14 cellular contexts compared by ENCODE assay signal in the genomic region with DNA sequence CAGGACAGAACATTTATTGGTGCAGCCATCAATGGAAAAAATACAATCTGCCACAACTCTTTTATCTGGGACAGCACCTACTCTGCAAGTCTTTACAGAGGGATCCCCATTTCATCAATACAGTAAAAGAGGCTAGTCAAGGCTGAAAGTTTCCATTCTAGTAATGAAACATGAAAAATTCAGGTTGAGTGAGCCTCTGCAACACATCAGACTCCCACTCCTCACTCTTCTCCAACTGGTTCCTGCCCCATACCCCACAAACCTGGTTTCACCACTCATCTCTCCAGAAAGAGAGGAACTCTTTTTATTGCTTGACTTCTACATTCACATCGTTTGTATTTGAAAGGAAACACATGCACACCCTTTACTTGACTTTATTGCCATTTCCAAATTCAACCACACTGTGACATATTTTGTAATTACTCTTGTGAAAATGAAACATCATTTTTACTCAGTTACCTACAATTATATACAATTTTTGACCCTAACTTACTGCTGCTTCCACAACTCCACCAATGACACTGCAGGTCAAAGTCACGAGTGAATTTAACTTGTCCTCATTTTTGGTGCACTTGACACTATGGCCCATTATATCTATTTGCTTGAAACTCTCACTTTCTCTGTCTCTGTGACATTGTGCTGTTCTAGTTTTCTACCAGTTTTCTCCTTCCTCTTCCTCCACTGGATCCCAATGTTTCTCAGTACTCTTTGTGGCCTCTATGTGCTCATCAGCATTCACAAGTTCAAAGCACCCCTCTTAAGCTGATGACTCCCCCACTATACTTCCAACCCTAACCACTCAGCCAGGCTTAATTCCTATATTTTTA. TPM values are rescaled to one million over a fixed set of nuclear protein-coding genes. Genes with fewer than 3 reads are reported as not detected.
A peak's percentile ranks its signal among the peaks of the same experiment; 100 is the strongest.
DNase-seq lines count a peak whose midpoint lies in the region; ATAC-seq, FAIRE-seq and TF ChIP-seq lines count a peak whose summit lies in the region.
"Had no signal": no experiment of that assay in that cellular context is flagged by ENCODE, and none has a peak within 500 bp of the region (broad histone marks: within the 10 kb centered on the region; RNA-seq: fewer than 3 reads in every experiment).

No MANE protein-coding gene starts in this region.

- ATAC-seq in activated naive CD4-positive, alpha-beta T cell treated with anti-CD3 and anti-CD28 coated beads, Interleukin-2, amount 50 U/mL, for 72 hours = peak; percentile 86 to 90
- ATAC-seq in GM21529 (IDR thresholded peaks at IDR 0.05; ENCODE audit: unreplicated experiment) (peak; percentile 63), IMR-90 (ENCODE audit: low read depth) (no peak)
- peak; percentile 86 to 88 for ATAC-seq in stimulated activated naive B cell treated with anti-CD40 and anti-IgM and Interleukin-4, amounts not matched to agents 10 μg/mL and 1 μg/mL and 100 μg/mL, for 72 hours (replicated peaks)

- H3K4ac ChIP-seq in IMR-90 (ENCODE audit: low read depth, low read length) = no peak overlapping the region

- H3K14ac ChIP-seq in IMR-90 (replicated peaks; ENCODE audit: low read depth, low read length) = peak overlapping the region; percentile 34

- no peak for TF ChIP-seq RAD21 in IMR-90 (IDR thresholded peaks at IDR 0.05; ENCODE audit: low read length)

- H4K20me1 ChIP-seq in IMR-90 (ENCODE audit: insufficient read depth, low read length) = peaks cover 41% of the 10 kb centered on the region; the same call in 1 of the 2 replicates
- peaks cover 3% of the 10 kb centered on the region for H4K20me1 ChIP-seq in mammary epithelial cell (ENCODE audit: insufficient read depth, low read length)

- H2AK9ac ChIP-seq in IMR-90 (replicated peaks; ENCODE audit: low read depth, low read length, poor library complexity) = no peak overlapping the region

- BruUV-seq in IMR-90 (replicated peaks; lab: Mats Ljungman, UMichigan) (no TSS peak), mammary epithelial cell (replicated peaks; lab: Mats Ljungman, UMichigan) (no TSS peak)

- no peaks in the 10 kb centered on the region for H3K9me3 ChIP-seq in IMR-90 (ENCODE audit: control insufficient read depth, insufficient read depth, low read length)
- no peaks in the 10 kb centered on the region for H3K9me3 ChIP-seq in mammary epithelial cell (replicated peaks; ENCODE audit: insufficient read depth, low read length)

- H2BK120ac ChIP-seq in IMR-90 (ENCODE audit: low read depth, low read length) = no peak overlapping the region

- 100% methylated on average over 1 of the region's 2 CpGs; no CpG with 5 or more reads in 1 of the 2 experiments for WGBS in IMR-90 (ENCODE audit: extremely low coverage in 2 of 2, insufficient read length in 1 of 2), 2 experiments
- 100% methylated on average over 2 of the region's 2 CpGs for WGBS in mammary epithelial cell (ENCODE audit: low coverage, missing lambda C conversion rate)

- H4K5ac ChIP-seq in IMR-90 (ENCODE audit: low read depth, low read length) = no peak overlapping the region

- H3K27me3 Mint-ChIP-seq in stimulated activated naive B cell treated with anti-CD40 and anti-IgM and Interleukin-4, amounts not matched to agents 10 μg/mL and 1 μg/mL and 100 μg/mL, for 72 hours = no peaks in the 10 kb centered on the region
- H3K27me3 Mint-ChIP-seq: activated naive CD4-positive, alpha-beta T cell treated with anti-CD3 and anti-CD28 coated beads, Interleukin-2, amount 10 ng/mL, durations not matched to agents 7 days and 5 days; central memory CD8-positive, alpha-beta T cell had no signal

- H2AFZ ChIP-seq in IMR-90 (replicated peaks; ENCODE audit: low read length, poor library complexity) (no peak overlapping the region), mammary epithelial cell (ENCODE audit: low read depth, low read length) (no peak overlapping the region)

- no peak overlapping the region for H3K4me2 ChIP-seq in IMR-90 (ENCODE audit: low read depth, low read length)
- no peak overlapping the region for H3K4me2 ChIP-seq in mammary epithelial cell (ENCODE audit: insufficient read depth, low read depth, low read length)

- H4K91ac ChIP-seq in IMR-90 (ENCODE audit: insufficient read depth, low read depth, low read length) = no peak overlapping the region

- H3K23ac ChIP-seq in IMR-90 (ENCODE audit: low read depth, low read length) = peak overlapping the region; percentile 12; the same call in 1 of the 2 replicates

- no peak overlapping the region for H3K27ac Mint-ChIP-seq in activated naive CD4-positive, alpha-beta T cell treated with anti-CD3 and anti-CD28 coated beads, Interleukin-2, amount 50 U/mL, for 72 hours
- peak overlapping the region; percentile 32 for H3K27ac Mint-ChIP-seq in stimulated activated naive B cell treated with anti-CD40 and anti-IgM and Interleukin-4, amounts not matched to agents 10 μg/mL and 1 μg/mL and 100 μg/mL, for 72 hours
- H3K27ac Mint-ChIP-seq: activated naive CD4-positive, alpha-beta T cell treated with anti-CD3 and anti-CD28 coated beads, Interleukin-2, amount 10 ng/mL, durations not matched to agents 7 days and 5 days had no signal

- peaks cover 23% of the 10 kb centered on the region for H3K9me1 ChIP-seq in IMR-90 (ENCODE audit: insufficient read depth, low read length)

- H3K56ac ChIP-seq in IMR-90 (ENCODE audit: extremely low read depth, insufficient read depth, low read length) = no peak overlapping the region

- peak in 1 of 2 donors; percentile 37 for DNase-seq in activated naive CD4-positive, alpha-beta T cell treated with anti-CD3 and anti-CD28 coated beads, Interleukin-2, amount 50 U/mL, for 72 hours (ENCODE audit: low spot score in 2 of 2)
- DNase-seq in activated naive CD4-positive, alpha-beta T cell treated with Interleukin-2 at 50 U/mL for 16 hours = no peak
- DNase-seq in IMR-90 (no peak), C1 segment of cervical spinal cord (lab: John Stamatoyannopoulos, UW) (no peak), H54 (ENCODE audit: insufficient read length, low spot score) (no peak), mammary epithelial cell (no peak)
- DNase-seq in stimulated activated naive B cell treated with anti-CD40 and anti-IgM and Interleukin-4, amounts not matched to agents 10 μg/mL and 1 μg/mL and 100 μg/mL, for 72 hours = peak; percentile 13
- DNase-seq: activated naive CD4-positive, alpha-beta T cell treated with anti-CD3 and anti-CD28 coated beads, Interleukin-2, amount 10 ng/mL, durations not matched to agents 7 days and 5 days; NCI-H1092; NCI-H510A treated with DMSO at 0.1 percent for 48 hours; SHP77 treated with DMSO at 0.1 percent for 48 hours; WERI-Rb-1 had no signal

- H2AK5ac ChIP-seq in IMR-90 (ENCODE audit: low read depth, low read length) = no peak overlapping the region

- H3K4me1 ChIP-seq in IMR-90 (ENCODE audit: control insufficient read depth, insufficient read depth, low read length) = peaks cover 15% of the 10 kb centered on the region
- H3K4me1 ChIP-seq in mammary epithelial cell (ENCODE audit: insufficient read depth, low read length) = peaks cover 19% of the 10 kb centered on the region

- no peak overlapping the region for H3K18ac ChIP-seq in IMR-90 (ENCODE audit: low read depth, low read length)

- H3K4me3 ChIP-seq in IMR-90 (ENCODE audit: insufficient read depth, low read depth, low read length) (no peak overlapping the region), mammary epithelial cell (replicated peaks in 1 of 3; ENCODE audit: insufficient read depth in 1 of 3, low read depth in 2 of 3, low read length in 3 of 3) (no peak overlapping the region)

- H2BK5ac ChIP-seq in IMR-90 (ENCODE audit: low read depth, low read length, poor library complexity, severe bottlenecking) = no peak overlapping the region

- no peak overlapping the region for H4K8ac ChIP-seq in IMR-90 (ENCODE audit: low read depth in 2 of 2, low read length in 2 of 2)

- TF ChIP-seq CTCF in IMR-90 (conservative IDR thresholded peaks at IDR 0.05; ENCODE audit: low read depth, low read length) = no peak
- no peak for TF ChIP-seq CTCF in mammary epithelial cell (conservative IDR thresholded peaks at IDR 0.05 in 1 of 2, IDR thresholded peaks at IDR 0.05 in 1 of 2; ENCODE audit: extremely low read depth in 1 of 2, insufficient read depth in 1 of 2, low read depth in 1 of 2, low read length in 2 of 2)

- CTCF ChIA-PET in IMR-90 (lab: Yijun Ruan, JAX) = no interaction called here
- CTCF ChIA-PET in mammary epithelial cell (lab: Charles Lee; ENCODE audit: low non-redundant PET) = no interaction called here

- H3K9ac ChIP-seq in IMR-90 (ENCODE audit: low read depth, low read length) (no peak overlapping the region), mammary epithelial cell (ENCODE audit: insufficient read depth, low read length) (no peak overlapping the region)

- H2BK15ac ChIP-seq in IMR-90 (ENCODE audit: low read depth, low read length) = no peak overlapping the region

- peaks cover 96% of the 10 kb centered on the region for H3K79me2 ChIP-seq in mammary epithelial cell (ENCODE audit: insufficient read depth, low read length)

- dilution Hi-C loops in IMR-90 (cut with HindIII; ENCODE audit: low sequenced_read_pairs, unreplicated experiment) (no loop called here), mammary epithelial cell (cut with HindIII; ENCODE audit: low sequenced_read_pairs) (no loop called here)

- H3K36me3 ChIP-seq in IMR-90 (ENCODE audit: control insufficient read depth, insufficient read depth, low read length) = 0 out of 2 replicates have a peak, but pooled peaks cover 2% of the 10 kb centered on the region
- peaks cover 4% of the 10 kb centered on the region for H3K36me3 ChIP-seq in mammary epithelial cell (ENCODE audit: insufficient read depth, low read length)
- H3K36me3 ChIP-seq: WERI-Rb-1 had no signal

- peaks cover 28 to 86% of the 10 kb centered on the region in 2 experiments for H3K79me1 ChIP-seq in IMR-90 (ENCODE audit: low read depth in 1 of 2, low read length in 2 of 2)

- no peak overlapping the region for H3K4me3 Mint-ChIP-seq in stimulated activated naive B cell treated with anti-CD40 and anti-IgM and Interleukin-4, amounts not matched to agents 10 μg/mL and 1 μg/mL and 100 μg/mL, for 72 hours
- H3K4me3 Mint-ChIP-seq: activated naive CD4-positive, alpha-beta T cell treated with anti-CD3 and anti-CD28 coated beads, Interleukin-2, amount 10 ng/mL, durations not matched to agents 7 days and 5 days; central memory CD8-positive, alpha-beta T cell had no signal

- H3K36me3 Mint-ChIP-seq in activated naive CD4-positive, alpha-beta T cell treated with anti-CD3 and anti-CD28 coated beads, Interleukin-2, amount 50 U/mL, for 72 hours = peaks cover 25% of the 10 kb centered on the region in 2 donors
- H3K36me3 Mint-ChIP-seq in stimulated activated naive B cell treated with anti-CD40 and anti-IgM and Interleukin-4, amounts not matched to agents 10 μg/mL and 1 μg/mL and 100 μg/mL, for 72 hours = peaks cover 25 to 34% of the 10 kb centered on the region in 2 donors

- H3K4me1 Mint-ChIP-seq in stimulated activated naive B cell treated with anti-CD40 and anti-IgM and Interleukin-4, amounts not matched to agents 10 μg/mL and 1 μg/mL and 100 μg/mL, for 72 hours = peaks cover 23 to 32% of the 10 kb centered on the region in 2 donors

- no peaks in the 10 kb centered on the region for H3K9me3 Mint-ChIP-seq in activated naive CD4-positive, alpha-beta T cell treated with anti-CD3 and anti-CD28 coated beads, Interleukin-2, amount 50 U/mL, for 72 hours
- peaks cover 0 to 2% of the 10 kb centered on the region in 2 donors for H3K9me3 Mint-ChIP-seq in stimulated activated naive B cell treated with anti-CD40 and anti-IgM and Interleukin-4, amounts not matched to agents 10 μg/mL and 1 μg/mL and 100 μg/mL, for 72 hours
- H3K9me3 Mint-ChIP-seq: activated naive CD4-positive, alpha-beta T cell treated with anti-CD3 and anti-CD28 coated beads, Interleukin-2, amount 10 ng/mL, durations not matched to agents 7 days and 5 days; central memory CD8-positive, alpha-beta T cell had no signal

- in situ Hi-C loops in IMR-90 (cut with MboI; ENCODE audit: low sequenced_read_pairs) = no loop called here
- in situ Hi-C loops in mammary epithelial cell (cut with MboI; ENCODE audit: low sequenced_read_pairs in 2 of 2) = loop anchor here in 1 of 2 donors (25.0 kb wide), 1 partner anchor 502 kb away; the partner anchor contains the start of gene ACBD6

- H3K27ac ChIP-seq in IMR-90 (ENCODE audit: insufficient read depth, low read length) = no peak overlapping the region
- H3K27ac ChIP-seq in mammary epithelial cell (ENCODE audit: insufficient read depth, low read depth, low read length) = no peak overlapping the region
- H3K27ac ChIP-seq: WERI-Rb-1 had no signal

- no peak for FAIRE-seq in H54 (lab: Jason Lieb, UNC)

- POLR2A ChIA-PET in IMR-90 (lab: Charles Lee; ENCODE audit: unreplicated experiment) = no interaction called here

- intact Hi-C loops in IMR-90 (cut with micrococcal nuclease) (no loop called here), mammary epithelial cell (cut with micrococcal nuclease) (no loop called here)

- no peak for TF ChIP-seq POLR2A in IMR-90 (IDR thresholded peaks at IDR 0.05; ENCODE audit: low read depth, low read length)
- no peak for TF ChIP-seq POLR2A in H54 (IDR thresholded peaks at IDR 0.05; ENCODE audit: low read depth, low read length)

- H3K27me3 ChIP-seq in IMR-90 (ENCODE audit: control insufficient read depth, insufficient read depth, low read length) (no peaks in the 10 kb centered on the region), mammary epithelial cell (ENCODE audit: insufficient read depth, low read length) (no peaks in the 10 kb centered on the region)

- no peak overlapping the region for H2BK20ac ChIP-seq in IMR-90 (ENCODE audit: low read depth, low read length)

RNA-seq across cellular contexts. Expression of gene STX6, which starts 8.0 kb away (rescaled TPM):
- total RNA-seq in activated naive CD4-positive, alpha-beta T cell treated with anti-CD3 and anti-CD28 coated beads, Interleukin-2, amount 50 U/mL, for 72 hours = 10 to 100 TPM; 18.7 to 20.3 TPM
- total RNA-seq in IMR-90 (2012; rRNA removed) = 31.4 and 38.0 TPM in 2 replicates
- 14.5 and 16.0 TPM in 2 replicates for polyA plus RNA-seq in IMR-90 (2012; rRNA removed)
- polyA plus RNA-seq in IMR-90 (2012; cell fraction: cytosol; rRNA removed) = 8.8 and 10.4 TPM in 2 replicates
- polyA plus RNA-seq in IMR-90 (2012; cell fraction: nucleus; rRNA removed; ENCODE audit: low replicate concordance) = 7.2 and 15.5 TPM in 2 replicates
- 10 to 100 TPM; 40.8 to 47.2 TPM for total RNA-seq in mammary epithelial cell
- polyA plus RNA-seq in mammary epithelial cell = 20.6 TPM
- polyA minus RNA-seq in mammary epithelial cell = 37.3 TPM

RNA-seq across cellular contexts. Expression of gene MR1, which starts 19.1 kb away (rescaled TPM):
- total RNA-seq in activated naive CD4-positive, alpha-beta T cell treated with anti-CD3 and anti-CD28 coated beads, Interleukin-2, amount 50 U/mL, for 72 hours = 10 to 100 TPM; 13.5 to 27.4 TPM
- total RNA-seq in IMR-90 (2012; rRNA removed) (5.0 and 6.1 TPM in 2 replicates), mammary epithelial cell (10 to 100 TPM; 20.4 to 46.3 TPM)
- polyA plus RNA-seq in IMR-90 (2012; rRNA removed) (5.0 and 6.0 TPM in 2 replicates), mammary epithelial cell (18.0 TPM)
- 2.1 and 3.4 TPM in 2 replicates for polyA plus RNA-seq in IMR-90 (2012; cell fraction: cytosol; rRNA removed)
- 1.8 and 4.0 TPM in 2 replicates for polyA plus RNA-seq in IMR-90 (2012; cell fraction: nucleus; rRNA removed; ENCODE audit: low replicate concordance)
- polyA minus RNA-seq in mammary epithelial cell = 32.5 TPM
